In genomic region chr10:68668972-68669371, GRCh38 we compare ENCODE assay signal across 21 cellular contexts. TPM values are rescaled to one million over a fixed set of nuclear protein-coding genes. Genes with fewer than 3 reads are reported as not detected.
DNase-seq lines count a peak whose midpoint lies in the region; ATAC-seq, FAIRE-seq and TF ChIP-seq lines count a peak whose summit lies in the region.
"Had no signal": no experiment of that assay in that cellular context is flagged by ENCODE, and none has a peak within 500 bp of the region (broad histone marks: within the 10 kb centered on the region; RNA-seq: fewer than 3 reads in every experiment).

No MANE protein-coding gene starts in this region.

- H2AFZ ChIP-seq in H9 (ENCODE audit: low read length): no peak overlapping the region
- H2AFZ ChIP-seq: GM23248 had no signal

- no peak overlapping the region for H3K18ac ChIP-seq in H9 (ENCODE audit: insufficient read length, low read depth, low read length)

- H3K36me3 ChIP-seq in kidney (ENCODE audit: control insufficient read depth in 1 of 2, insufficient read depth in 2 of 2, low read length in 2 of 2): no peaks in the 10 kb centered on the region

- H3K23ac ChIP-seq in H9 (ENCODE audit: insufficient read length, low read depth, low read length): no peak overlapping the region

- no peaks in the 10 kb centered on the region for H3K27me3 ChIP-seq in H9 (ENCODE audit: insufficient read depth, low read length)
- no peaks in the 10 kb centered on the region for H3K27me3 ChIP-seq in right cardiac atrium (ENCODE audit: control insufficient read depth, insufficient read depth)

- H3K27ac ChIP-seq in H9 (ENCODE audit: insufficient read length, low read depth, low read length): no peak overlapping the region
- H3K27ac ChIP-seq in right cardiac atrium (ENCODE audit: low read length): no peak overlapping the region
- no peak overlapping the region for H3K27ac ChIP-seq in kidney (ENCODE audit: low read depth in 2 of 2, low read length in 2 of 2)
- H3K27ac ChIP-seq: 22Rv1, A549, C4-2B, GM23248 had no signal

- DNase-seq in activated CD8-positive, alpha-beta memory T cell treated with anti-CD3 and anti-CD28 coated beads, Interleukin-2, amount 10 ng/mL, durations not matched to agents 7 days and 5 days: no peak
- DNase-seq in activated CD8-positive, alpha-beta memory T cell treated with anti-CD3 and anti-CD28 coated beads, Interleukin-2, amount 50 U/mL, for 4 hours: no peak
- DNase-seq in H9: no peak
- no peak for DNase-seq in central memory CD8-positive, alpha-beta T cell (ENCODE audit: low spot score in 2 of 2)
- no peak for DNase-seq in neural crest cell (ENCODE audit: low read depth, low spot score)
- no peak for DNase-seq in right cardiac atrium
- no peak for DNase-seq in kidney
- no peak for DNase-seq in dedifferentiated amniotic fluid mesenchymal stem cell (ENCODE audit: extremely low spot score)
- DNase-seq: AML-193; Calu3; CD8-positive, alpha-beta T cell; DMS79 treated with DMSO at 0.1 percent for 48 hours; GM23248; HFFc6 had no signal

- peaks cover 19% of the 10 kb centered on the region for H3K36me3 Mint-ChIP-seq in activated CD8-positive, alpha-beta memory T cell treated with anti-CD3 and anti-CD28 coated beads, Interleukin-2, amount 10 ng/mL, durations not matched to agents 7 days and 5 days
- H3K36me3 Mint-ChIP-seq in H9 (ENCODE audit: insufficient read depth in 1 of 3, low read depth in 3 of 3): peaks cover 31 to 65% (median 52%) of the 10 kb centered on the region in 3 experiments; a peak in 6 of 7 replicates
- H3K36me3 Mint-ChIP-seq in central memory CD8-positive, alpha-beta T cell (ENCODE audit: insufficient read depth): peaks cover 10% of the 10 kb centered on the region
- peaks cover 22% of the 10 kb centered on the region for H3K36me3 Mint-ChIP-seq in neural crest cell (ENCODE audit: low read depth)

- H3K4me2 ChIP-seq in H9 (ENCODE audit: insufficient read depth, insufficient read length, low read length): no peak overlapping the region
- H3K4me2 ChIP-seq: A549 had no signal

- H2BK20ac ChIP-seq in H9 (ENCODE audit: low read depth, low read length, poor library complexity, severe bottlenecking): no peak overlapping the region

- H3K56ac ChIP-seq in H9 (ENCODE audit: insufficient read length, low read depth, low read length): no peak overlapping the region

- no peak overlapping the region for H3T11ph ChIP-seq in H9 (ENCODE audit: low read length)

- CTCF ChIA-PET in activated CD8-positive, alpha-beta memory T cell treated with anti-CD3 and anti-CD28 coated beads, Interleukin-2, amount 10 ng/mL, durations not matched to agents 7 days and 5 days (lab: Charles Lee): interaction anchor here (0.6 kb wide), 1 partner anchor 173 kb away, joined by 4 read pairs; no protein-coding TSS in a partner anchor

- no peak overlapping the region for H2BK15ac ChIP-seq in H9 (ENCODE audit: low read depth, low read length)

- no peaks in the 10 kb centered on the region for H3K79me2 ChIP-seq in H9 (ENCODE audit: insufficient read depth, low read length)

- no peaks in the 10 kb centered on the region for H3K23me2 ChIP-seq in H9 (ENCODE audit: insufficient read length, low read depth, low read length, poor library complexity, severe bottlenecking)

- no peak overlapping the region for H2BK5ac ChIP-seq in H9 (ENCODE audit: insufficient read length, low read length)

- no peaks in the 10 kb centered on the region for H4K20me1 ChIP-seq in H9 (ENCODE audit: control insufficient read depth, insufficient read depth, insufficient read length)

- no peak overlapping the region for H2AK5ac ChIP-seq in H9 (ENCODE audit: insufficient read length, low read length)

- TF ChIP-seq CTCF in H9 (conservative IDR thresholded peaks at IDR 0.05) (no peak), neural crest cell (conservative IDR thresholded peaks at IDR 0.05) (no peak), kidney (IDR thresholded peaks at IDR 0.05; ENCODE audit: borderline replicate concordance, extremely low read depth, insufficient read depth) (no peak)

- H3K4me1 Mint-ChIP-seq in activated CD8-positive, alpha-beta memory T cell treated with anti-CD3 and anti-CD28 coated beads, Interleukin-2, amount 10 ng/mL, durations not matched to agents 7 days and 5 days: peaks cover 18% of the 10 kb centered on the region
- no peaks in the 10 kb centered on the region for H3K4me1 Mint-ChIP-seq in H9
- peaks cover 13% of the 10 kb centered on the region for H3K4me1 Mint-ChIP-seq in central memory CD8-positive, alpha-beta T cell
- no peaks in the 10 kb centered on the region for H3K4me1 Mint-ChIP-seq in neural crest cell

- no peak overlapping the region for H3K4me3 ChIP-seq in right cardiac atrium (ENCODE audit: low read length)
- no peak overlapping the region for H3K4me3 ChIP-seq in kidney (ENCODE audit: low read length in 2 of 2)
- H3K4me3 ChIP-seq: A549, GM12878, GM23248 had no signal

- intact Hi-C loops in right cardiac atrium (cut with DNase I): no loop called here
- intact Hi-C loops in kidney (cut with DNase I): no loop called here

- no peak overlapping the region for H4K8ac ChIP-seq in H9 (replicated peaks; ENCODE audit: insufficient read length, low read depth, low read length)

- no peak overlapping the region for H3K14ac ChIP-seq in H9 (ENCODE audit: insufficient read depth, low read length)

- no CpG with 5 or more reads among the region's 4 CpGs for WGBS in H9 (ENCODE audit: extremely low coverage, insufficient read length, low lambda C conversion rate)
- 86% methylated on average over 4 of the region's 4 CpGs for WGBS in right cardiac atrium

- no peak overlapping the region for H3K4ac ChIP-seq in H9 (ENCODE audit: low read depth, low read length)

- FAIRE-seq in kidney (lab: Jason Lieb, UNC): no peak
- FAIRE-seq: A549, GM12878, HTR-8/SVneo had no signal

- H3K9ac ChIP-seq in H9 (ENCODE audit: extremely low read depth, insufficient read length, low read length) (no peak overlapping the region), kidney (ENCODE audit: low read length in 2 of 2) (no peak overlapping the region)
- H3K9ac ChIP-seq: GM23248 had no signal

- H2BK12ac ChIP-seq in H9 (ENCODE audit: insufficient read length, low read depth, low read length): no peak overlapping the region

- no peak for ATAC-seq in activated CD8-positive, alpha-beta memory T cell treated with anti-CD3 and anti-CD28 coated beads, Interleukin-2, amount 10 ng/mL, durations not matched to agents 7 days and 5 days
- ATAC-seq in central memory CD8-positive, alpha-beta T cell (replicated peaks; ENCODE audit: extremely low read depth, poor library complexity, severe bottlenecking): no peak
- ATAC-seq in right cardiac atrium: no peak
- ATAC-seq: A549; CD8-positive, alpha-beta T cell; GM12878; HCT116 had no signal

- H3K4me1 ChIP-seq in H9 (ENCODE audit: insufficient read depth, low read length) (no peaks in the 10 kb centered on the region), right cardiac atrium (ENCODE audit: control insufficient read depth, insufficient read depth, low read length) (no peaks in the 10 kb centered on the region), kidney (ENCODE audit: control insufficient read depth in 1 of 2, insufficient read depth in 1 of 2, low read depth in 1 of 2, low read length in 2 of 2) (no peaks in the 10 kb centered on the region)

- H2BK120ac ChIP-seq in H9 (ENCODE audit: low read depth, low read length, poor library complexity, severe bottlenecking): no peak overlapping the region

- H3K27ac Mint-ChIP-seq in activated CD8-positive, alpha-beta memory T cell treated with anti-CD3 and anti-CD28 coated beads, Interleukin-2, amount 10 ng/mL, durations not matched to agents 7 days and 5 days: peak overlapping the region; percentile 72
- H3K27ac Mint-ChIP-seq in H9: peak overlapping the region in 2 of 3 experiments; percentile 23 to 87; a peak in 3 of 7 replicates
- peak overlapping the region; percentile 69 for H3K27ac Mint-ChIP-seq in central memory CD8-positive, alpha-beta T cell (ENCODE audit: low read depth)
- H3K27ac Mint-ChIP-seq in neural crest cell (ENCODE audit: unreplicated experiment): peak overlapping the region; percentile 21
- H3K27ac Mint-ChIP-seq: CD8-positive, alpha-beta T cell; HFFc6; IgD-negative memory B cell had no signal

- H3K27me3 Mint-ChIP-seq in activated CD8-positive, alpha-beta memory T cell treated with anti-CD3 and anti-CD28 coated beads, Interleukin-2, amount 10 ng/mL, durations not matched to agents 7 days and 5 days: no peaks in the 10 kb centered on the region
- H3K27me3 Mint-ChIP-seq in H9 (ENCODE audit: low read depth): no peaks in the 10 kb centered on the region
- no peaks in the 10 kb centered on the region for H3K27me3 Mint-ChIP-seq in central memory CD8-positive, alpha-beta T cell
- H3K27me3 Mint-ChIP-seq in neural crest cell (ENCODE audit: low read depth): no peaks in the 10 kb centered on the region
- H3K27me3 Mint-ChIP-seq: IgD-negative memory B cell had no signal

- H4K5ac ChIP-seq in H9 (ENCODE audit: insufficient read length, low read depth, low read length): no peak overlapping the region

- no peaks in the 10 kb centered on the region for H3K9me3 ChIP-seq in H9 (ENCODE audit: control insufficient read depth, low read depth, low read length)
- no peaks in the 10 kb centered on the region for H3K9me3 ChIP-seq in right cardiac atrium (ENCODE audit: control insufficient read depth, low read length)
- no peaks in the 10 kb centered on the region for H3K9me3 ChIP-seq in kidney (ENCODE audit: control insufficient read depth in 1 of 2, low read length in 2 of 2)
- H3K9me3 ChIP-seq: A549 had no signal

- H3K4me3 Mint-ChIP-seq in activated CD8-positive, alpha-beta memory T cell treated with anti-CD3 and anti-CD28 coated beads, Interleukin-2, amount 10 ng/mL, durations not matched to agents 7 days and 5 days: no peak overlapping the region
- H3K4me3 Mint-ChIP-seq in H9: no peak overlapping the region; a peak in 1 of 5 replicates
- H3K4me3 Mint-ChIP-seq in central memory CD8-positive, alpha-beta T cell: peak overlapping the region; percentile 21
- no peak overlapping the region for H3K4me3 Mint-ChIP-seq in neural crest cell
- H3K4me3 Mint-ChIP-seq: CD8-positive, alpha-beta T cell; HFFc6; IgD-negative memory B cell had no signal

- H3K79me1 ChIP-seq in H9 (ENCODE audit: insufficient read depth, low read depth, low read length, poor library complexity, severe bottlenecking): no peaks in the 10 kb centered on the region

- H3K9me3 Mint-ChIP-seq in activated CD8-positive, alpha-beta memory T cell treated with anti-CD3 and anti-CD28 coated beads, Interleukin-2, amount 10 ng/mL, durations not matched to agents 7 days and 5 days (ENCODE audit: low read depth): no peaks in the 10 kb centered on the region
- H3K9me3 Mint-ChIP-seq in H9 (peaks cover 0 to 3% of the 10 kb centered on the region in 2 experiments; a peak in 2 of 5 replicates), neural crest cell (no peaks in the 10 kb centered on the region)
- H3K9me3 Mint-ChIP-seq in central memory CD8-positive, alpha-beta T cell: no peaks in the 10 kb centered on the region
- H3K9me3 Mint-ChIP-seq: CD8-positive, alpha-beta T cell; HFFc6; IgD-negative memory B cell had no signal

- no peak overlapping the region for H4K91ac ChIP-seq in H9 (ENCODE audit: insufficient read length, low read depth, low read length)

RNA-seq across cellular contexts. Expression of gene CCAR1, which starts 52.1 kb away (rescaled TPM):
- 100 to 1,000 TPM in 1 of 2 experiments, 10 to 100 TPM in 1; 86.7 to 107 TPM for total RNA-seq in activated CD8-positive, alpha-beta memory T cell treated with anti-CD3 and anti-CD28 coated beads, Interleukin-2, amount 10 ng/mL, durations not matched to agents 7 days and 5 days
- total RNA-seq in H9 (2021) (113 and 118 TPM in 2 replicates), neural crest cell (131 and 132 TPM in 2 replicates), right cardiac atrium (10 to 100 TPM; 29.2 to 35.4 (median 33.9) TPM), kidney (54.4 TPM)
- polyA plus RNA-seq in right cardiac atrium (31.5 TPM), kidney (ENCODE audit: insufficient read depth, low read depth, low replicate concordance) (45.2 TPM)

Comparison
In these comparisons a context has a peak if more than half of its experiments do, and no peak if none do; other contexts are left out.
1. H3K27ac Mint-ChIP-seq: peak in every context shown above with its lines; median percentile 72 in activated CD8-positive, alpha-beta memory T cell treated with anti-CD3 and anti-CD28 coated beads, Interleukin-2, amount 10 ng/mL, durations not matched to agents 7 days and 5 days; 69 in central memory CD8-positive, alpha-beta T cell; 55 in H9; 21 in neural crest cell.